In genomic region chr10:103772846-103773245, GRCh38 we compare ENCODE assay signal across 8 cellular contexts.
DNase-seq lines count a peak whose midpoint lies in the region; ATAC-seq, FAIRE-seq and TF ChIP-seq lines count a peak whose summit lies in the region.
"Not testable (repeated sequence)": the region's sequence is repeated elsewhere in the genome, so short reads cannot be mapped to it uniquely, and the experiment has no call there.

No MANE protein-coding gene starts in this region.

- not testable (repeated sequence) for H3K9me1 ChIP-seq in keratinocyte (ENCODE audit: control insufficient read depth, extremely low read depth, insufficient read depth, low read length)

- POLR2A ChIA-PET in CD4-positive, alpha-beta T cell (lab: Charles Lee) = interaction anchor here (0.9 to 2.4 kb wide), 6 partner anchors 9 to 25 kb away, joined by 3 to 14 read pairs (median 6); no protein-coding TSS in a partner anchor

- H3K4me3 ChIP-seq in Jurkat, Clone E6-1 (ENCODE audit: low read length) = peak overlapping the region; percentile 58
- H3K4me3 ChIP-seq in endodermal cell (ENCODE audit: low read length) (peak overlapping the region; percentile 73), keratinocyte (ENCODE audit: control insufficient read depth in 2 of 3, extremely low read depth in 1 of 3, insufficient read depth in 2 of 3, low read depth in 1 of 3, low read length in 3 of 3) (peak overlapping the region in 2 of 3 experiments; percentile 27 to 53), neuron (ENCODE audit: low read length) (peak overlapping the region; percentile 33), stomach (peak overlapping the region; percentile 36 to 52 (median 42))

- 76 to 77% methylated on average over 13 of the region's 13 CpGs for WGBS in endodermal cell (ENCODE audit: insufficient coverage in 1 of 2, insufficient read length in 1 of 2), 2 experiments
- WGBS in stomach, 5 donors = 28 to 60% (median 44%) methylated on average over 13 of the region's 13 CpGs

- H3K79me2 ChIP-seq in keratinocyte (ENCODE audit: control insufficient read depth, insufficient read depth, low read length) = peaks cover 85% of the 10 kb centered on the region

- H3K4me1 ChIP-seq in endodermal cell (ENCODE audit: control insufficient read depth, insufficient read depth, low read length); neuron (ENCODE audit: insufficient read depth, low read length): not testable (repeated sequence)
- H3K4me1 ChIP-seq in keratinocyte (ENCODE audit: control insufficient read depth, extremely low read depth, insufficient read depth, low read length) = peaks cover 43% of the 10 kb centered on the region
- H3K4me1 ChIP-seq in stomach = peaks cover 19 to 30% (median 25%) of the 10 kb centered on the region in 4 donors

- not testable (repeated sequence) for ATAC-seq in CD4-positive, alpha-beta T cell (ENCODE audit: poor library complexity)

- H3K4me2 ChIP-seq in keratinocyte (ENCODE audit: control insufficient read depth, extremely low read depth, insufficient read depth, low read depth, low read length) = peak overlapping the region; percentile 65

- CTCF ChIA-PET in CD4-positive, alpha-beta T cell (lab: Charles Lee) = not testable (repeated sequence)

- H3K9me3 Mint-ChIP-seq in CD4-positive, alpha-beta T cell; endodermal cell: not testable (repeated sequence)

- not testable (repeated sequence) for TF ChIP-seq POLR2A in stomach (IDR thresholded peaks at IDR 0.05)

- TF ChIP-seq CTCF in CD4-positive, alpha-beta T cell (IDR thresholded peaks at IDR 0.05); VCaP (conservative IDR thresholded peaks at IDR 0.05); endodermal cell (conservative IDR thresholded peaks at IDR 0.05); keratinocyte (optimal IDR thresholded peaks at IDR 0.05 in 1 of 3, IDR thresholded peaks at IDR 0.05 in 1 of 3, conservative IDR thresholded peaks at IDR 0.05 in 1 of 3; ENCODE audit: extremely low read depth in 1 of 3, insufficient read depth in 2 of 3, low read length in 3 of 3); stomach (IDR thresholded peaks at IDR 0.05): not testable (repeated sequence)

- intact Hi-C loops in CD4-positive, alpha-beta T cell (cut with DNase I, micrococcal nuclease); stomach (cut with DNase I; ENCODE audit: low total_unique reads): not testable (repeated sequence)

- not testable (repeated sequence) for H3K9me3 ChIP-seq in CD4-positive, alpha-beta T cell (ENCODE audit: control insufficient read depth, low read length); endodermal cell (ENCODE audit: control insufficient read depth, low read length); keratinocyte (ENCODE audit: control insufficient read depth, low read depth, low read length); neuron (ENCODE audit: low read length); stomach

- H3K36me3 ChIP-seq in endodermal cell (ENCODE audit: control insufficient read depth, insufficient read depth, low read length); neuron (ENCODE audit: insufficient read depth, low read length); stomach: not testable (repeated sequence)
- H3K36me3 ChIP-seq in keratinocyte (ENCODE audit: control insufficient read depth in 2 of 2, extremely low read depth in 1 of 2, insufficient read depth in 2 of 2, low read length in 2 of 2) = peaks cover 14 to 35% of the 10 kb centered on the region in 2 experiments

- H4K20me1 ChIP-seq in keratinocyte (ENCODE audit: control insufficient read depth, extremely low read depth, insufficient read depth, low read length) = not testable (repeated sequence)

- H3K27me3 Mint-ChIP-seq in CD4-positive, alpha-beta T cell; endodermal cell (ENCODE audit: insufficient read depth): not testable (repeated sequence)

- dilution Hi-C loops in keratinocyte (cut with MboI; ENCODE audit: extremely low pct_ligation_motif_present, low sequenced_read_pairs) = not testable (repeated sequence)

- not testable (repeated sequence) for H3K27me3 ChIP-seq in CD4-positive, alpha-beta T cell (ENCODE audit: control insufficient read depth, insufficient read depth, low read length); endodermal cell (ENCODE audit: control insufficient read depth, insufficient read depth, low read length, poor library complexity, severe bottlenecking); keratinocyte (ENCODE audit: control insufficient read depth, extremely low read depth, insufficient read depth, low read length); neuron (ENCODE audit: insufficient read depth, low read length); stomach

- not testable (repeated sequence) for H3K36me3 Mint-ChIP-seq in CD4-positive, alpha-beta T cell (ENCODE audit: low read depth); endodermal cell (ENCODE audit: low read depth)

- peak overlapping the region; percentile 51 for H3K9ac ChIP-seq in endodermal cell (ENCODE audit: extremely low read depth, low read length, poor library complexity, severe bottlenecking)
- peak overlapping the region; percentile 65 for H3K9ac ChIP-seq in keratinocyte (ENCODE audit: control insufficient read depth, extremely low read depth, insufficient read depth, low read length)

- TF ChIP-seq EP300 in stomach (IDR thresholded peaks at IDR 0.05) = not testable (repeated sequence)

- H3K27ac Mint-ChIP-seq in CD4-positive, alpha-beta T cell = peak overlapping the region; percentile 86
- peak overlapping the region; percentile 95 for H3K27ac Mint-ChIP-seq in endodermal cell

- H3K27ac ChIP-seq in CD4-positive, alpha-beta T cell (ENCODE audit: low read depth, low read length) = peak overlapping the region; percentile 37
- H3K27ac ChIP-seq in VCaP = peak overlapping the region; percentile 67
- peak overlapping the region; percentile 41 for H3K27ac ChIP-seq in angular gyrus (ENCODE audit: low read depth, low read length)
- H3K27ac ChIP-seq in endodermal cell (ENCODE audit: low read depth, low read length) = not testable (repeated sequence)
- peak overlapping the region; percentile 74 for H3K27ac ChIP-seq in keratinocyte (ENCODE audit: control insufficient read depth, insufficient read depth, low read length)
- peak overlapping the region; percentile 67 to 87 (median 79) for H3K27ac ChIP-seq in stomach

- H3K4me3 Mint-ChIP-seq in CD4-positive, alpha-beta T cell = peak overlapping the region; percentile 92
- peak overlapping the region; percentile 65 for H3K4me3 Mint-ChIP-seq in endodermal cell

- not testable (repeated sequence) for FAIRE-seq in keratinocyte (lab: Jason Lieb, UNC)

- not testable (repeated sequence) for DNase-seq in CD4-positive, alpha-beta T cell; Jurkat, Clone E6-1 (ENCODE audit: low read depth, low spot score); endodermal cell; keratinocyte (ENCODE audit: low read depth, low spot score); stomach

- not testable (repeated sequence) for H2AFZ ChIP-seq in keratinocyte (ENCODE audit: control insufficient read depth, low read length)
- peak overlapping the region; percentile 31 for H2AFZ ChIP-seq in neuron (ENCODE audit: low read depth, low read length)

- peaks cover 40% of the 10 kb centered on the region for H3K4me1 Mint-ChIP-seq in CD4-positive, alpha-beta T cell (ENCODE audit: low read depth)
- H3K4me1 Mint-ChIP-seq in endodermal cell = peaks cover 19% of the 10 kb centered on the region
